In genomic region chr3:20935791-20936190, GRCh38 we compare ENCODE assay signal across 14 cellular contexts.
DNase-seq lines count a peak whose midpoint lies in the region; ATAC-seq and TF ChIP-seq lines count a peak whose summit lies in the region.
"Had no signal": no experiment of that assay in that cellular context is flagged by ENCODE, and none has a peak within 500 bp of the region (broad histone marks: within the 10 kb centered on the region; RNA-seq: fewer than 3 reads in every experiment).

No MANE protein-coding gene starts in this region.

- CTCF ChIA-PET in SK-N-SH (lab: Yijun Ruan, JAX): interaction anchor here (0.5 kb wide), 1 partner anchor 349 kb away, joined by 3 read pairs; no protein-coding TSS in a partner anchor

- H3K4me1 ChIP-seq in SK-N-SH (ENCODE audit: control insufficient read depth in 1 of 2, insufficient read depth in 2 of 2, low read depth in 1 of 2, low read length in 1 of 2) (no peaks in the 10 kb centered on the region), trophoblast cell (ENCODE audit: control insufficient read depth in 1 of 2, insufficient read depth in 2 of 2, low read length in 2 of 2) (no peaks in the 10 kb centered on the region)

- H3K79me2 ChIP-seq in SK-N-SH (ENCODE audit: insufficient read depth): no peaks in the 10 kb centered on the region
- no peaks in the 10 kb centered on the region for H3K79me2 ChIP-seq in trophoblast cell (ENCODE audit: control insufficient read depth, insufficient read depth, low read length, poor library complexity)

- no peak overlapping the region for H4K91ac ChIP-seq in trophoblast cell (ENCODE audit: low read depth, low read length)

- no peaks in the 10 kb centered on the region for H3K9me3 ChIP-seq in SK-N-SH
- H3K9me3 ChIP-seq in trophoblast cell (ENCODE audit: insufficient read depth, low read depth, low read length): no peaks in the 10 kb centered on the region

- H2AFZ ChIP-seq in SK-N-SH (ENCODE audit: low read depth) (no peak overlapping the region), trophoblast cell (ENCODE audit: insufficient read depth, low read length, poor library complexity) (no peak overlapping the region)

- H3K36me3 ChIP-seq in SK-N-SH (replicated peaks in 1 of 2; ENCODE audit: control insufficient read depth in 1 of 2, insufficient read depth in 2 of 2, low read length in 1 of 2): no peaks in the 10 kb centered on the region
- no peaks in the 10 kb centered on the region for H3K36me3 ChIP-seq in trophoblast cell (ENCODE audit: control insufficient read depth in 1 of 2, insufficient read depth in 2 of 2, low read length in 2 of 2)

- H4K8ac ChIP-seq in trophoblast cell (ENCODE audit: low read depth, low read length): no peak overlapping the region

- no peak overlapping the region for H3K23ac ChIP-seq in trophoblast cell (ENCODE audit: low read length)

- no peak overlapping the region for H2BK12ac ChIP-seq in trophoblast cell (ENCODE audit: low read length)

- no peaks in the 10 kb centered on the region for H3K79me1 ChIP-seq in trophoblast cell (ENCODE audit: low read length)

- no peak overlapping the region for H3K14ac ChIP-seq in trophoblast cell (ENCODE audit: low read length)

- no peak overlapping the region for H2AK5ac ChIP-seq in trophoblast cell (ENCODE audit: low read length)

- H4K12ac ChIP-seq in trophoblast cell (ENCODE audit: low read depth, low read length): no peak overlapping the region

- DNase-seq in SK-N-SH (no peak), HPDE6-E6E7 (ENCODE audit: extremely low spot score) (peak; percentile 2), epidermal melanocyte (ENCODE audit: insufficient read length, low spot score) (peak; percentile 18), trophoblast cell (peak; percentile 15 to 29), DMS53 (lab: John Stamatoyannopoulos, UW) (no peak)
- DNase-seq: MM.1S, NCI-H1092 treated with DMSO at 0.1 percent for 48 hours, NCI-H345, NCI-H526 treated with DMSO at 0.1 percent for 48 hours, SHP77 treated with DMSO at 0.1 percent for 48 hours had no signal

- WGBS in SK-N-SH (ENCODE audit: low lambda C conversion rate): 34% methylated on average over 2 of the region's 2 CpGs
- WGBS in trophoblast cell (ENCODE audit: extremely low coverage, insufficient coverage, insufficient read length): no CpG with 5 or more reads among the region's 2 CpGs

- POLR2A ChIA-PET in SK-N-SH (lab: Yijun Ruan, JAX): no interaction called here

- ATAC-seq in SK-N-SH treated with all-trans-retinoic acid at 6 μM for 48 hours (peak; percentile 66), GM19455 (IDR thresholded peaks at IDR 0.05; ENCODE audit: unreplicated experiment) (no peak), GM18520 (IDR thresholded peaks at IDR 0.05; ENCODE audit: unreplicated experiment) (no peak)

- no peak overlapping the region for H3K9ac ChIP-seq in SK-N-SH
- H3K9ac ChIP-seq in trophoblast cell (ENCODE audit: low read length): no peak overlapping the region

- H4K20me1 ChIP-seq in SK-N-SH (ENCODE audit: insufficient read depth): no peaks in the 10 kb centered on the region

- H3K27ac ChIP-seq in SK-N-SH (ENCODE audit: low read depth in 2 of 2, low read length in 1 of 2) (peak overlapping the region in 1 of 2 experiments; percentile 54; a peak in 1 of 4 replicates), trophoblast cell (ENCODE audit: low read depth, low read length) (no peak overlapping the region)
- H3K27ac ChIP-seq: 22Rv1 had no signal

- H3K9me2 ChIP-seq in SK-N-SH: no peaks in the 10 kb centered on the region

- H3F3A ChIP-seq in SK-N-SH (replicated peaks; ENCODE audit: insufficient read depth): no peaks in the 10 kb centered on the region

- H3K18ac ChIP-seq in trophoblast cell (ENCODE audit: low read length): no peak overlapping the region

- no peak for TF ChIP-seq EP300 in SK-N-SH (IDR thresholded peaks at IDR 0.05; ENCODE audit: borderline replicate concordance in 1 of 2, low read depth in 1 of 2, low read length in 1 of 2)

- no peaks in the 10 kb centered on the region for H3K27me3 ChIP-seq in SK-N-SH (ENCODE audit: insufficient read depth)
- no peaks in the 10 kb centered on the region for H3K27me3 ChIP-seq in trophoblast cell (ENCODE audit: insufficient read depth, low read length)

- H3K4me2 ChIP-seq in SK-N-SH (no peak overlapping the region), trophoblast cell (ENCODE audit: low read length) (no peak overlapping the region)

- TF ChIP-seq RAD21 in SK-N-SH (IDR thresholded peaks at IDR 0.05; ENCODE audit: low read length): no peak

- no peak overlapping the region for H2BK120ac ChIP-seq in trophoblast cell (ENCODE audit: insufficient read depth, low read length, poor library complexity)

- no peak overlapping the region for H2BK5ac ChIP-seq in trophoblast cell (ENCODE audit: low read depth, low read length, poor library complexity)

- no peak for TF ChIP-seq CTCF in SK-N-SH (IDR thresholded peaks at IDR 0.05)

- no peak overlapping the region for H3K4me3 ChIP-seq in SK-N-SH (ENCODE audit: low read depth in 2 of 2, low read length in 1 of 2)
- no peak overlapping the region for H3K4me3 ChIP-seq in trophoblast cell (ENCODE audit: low read depth, low read length)

- H3K4ac ChIP-seq in trophoblast cell (ENCODE audit: low read depth, low read length): no peak overlapping the region

TF ChIP-seq in SK-N-SH treated with all-trans-retinoic acid at 6 μM for 48 hours, 23 proteins besides CTCF, POLR2A, EP300 and RAD21 (continues in another document):
- TF ChIP-seq CSRNP3 (CRISPR knock-in tag; IDR thresholded peaks at IDR 0.05): no peak
- no peak for TF ChIP-seq ARNTL (CRISPR knock-in tag; IDR thresholded peaks at IDR 0.05; ENCODE audit: borderline replicate concordance, low read depth)
- TF ChIP-seq ZFP3 (CRISPR knock-in tag; IDR thresholded peaks at IDR 0.05): no peak
- no peak for TF ChIP-seq ZNF565 (CRISPR knock-in tag; conservative IDR thresholded peaks at IDR 0.05; ENCODE audit: low read depth)
- no peak for TF ChIP-seq SNAI2 (CRISPR knock-in tag; IDR thresholded peaks at IDR 0.05)
- no peak for TF ChIP-seq ZNF8 (CRISPR knock-in tag; IDR thresholded peaks at IDR 0.05)
- no peak for TF ChIP-seq ISL1 (CRISPR knock-in tag; IDR thresholded peaks at IDR 0.05)
- TF ChIP-seq ESRRG (CRISPR knock-in tag; IDR thresholded peaks at IDR 0.05): no peak

TF ChIP-seq in SK-N-SH, 30 proteins besides CTCF, POLR2A, EP300 and RAD21 (continues in another document):
- TF ChIP-seq NFIC (IDR thresholded peaks at IDR 0.05; ENCODE audit: borderline replicate concordance) (no peak), MAX (IDR thresholded peaks at IDR 0.05; ENCODE audit: low read depth) (no peak), PBX3 (IDR thresholded peaks at IDR 0.05) (no peak), SIN3A (IDR thresholded peaks at IDR 0.05; ENCODE audit: borderline replicate concordance, low read depth, low read length) (no peak), GABPA (IDR thresholded peaks at IDR 0.05; ENCODE audit: low read depth) (no peak), ELF1 (IDR thresholded peaks at IDR 0.05) (no peak), USF1 (IDR thresholded peaks at IDR 0.05; ENCODE audit: borderline replicate concordance, low read depth) (no peak), JUND (IDR thresholded peaks at IDR 0.05) (no peak), SMC3 (IDR thresholded peaks at IDR 0.05; ENCODE audit: low read depth, low read length) (no peak), REST (IDR thresholded peaks at IDR 0.05; ENCODE audit: low read depth, low read length) (no peak), RCOR1 (IDR thresholded peaks at IDR 0.05; ENCODE audit: low read length) (no peak)

Comparison
In these comparisons a context has a peak if more than half of its experiments do, and no peak if none do; other contexts are left out.
1. DNase-seq: peak in HPDE6-E6E7 (single experiment), epidermal melanocyte (single experiment) and trophoblast cell (2 of 2); none in SK-N-SH (single experiment) and DMS53 (single experiment).